Comparison of ENCODE assay signal across 8 cellular contexts in genomic region chr17:7204828-7205461, GRCh38. TPM values are rescaled to one million over a fixed set of nuclear protein-coding genes. Genes with fewer than 3 reads are reported as not detected.
DNase-seq lines count a peak whose midpoint lies in the region; ATAC-seq, FAIRE-seq and TF ChIP-seq lines count a peak whose summit lies in the region.

No MANE protein-coding gene starts in this region.

- peaks cover 25% of the 10 kb centered on the region for H3K36me3 Mint-ChIP-seq in neural progenitor cell

- H3K4me1 ChIP-seq in A549 (peaks cover 12% of the 10 kb centered on the region), NT2/D1 (ENCODE audit: insufficient read depth, insufficient read length) (peaks cover 8% of the 10 kb centered on the region), foreskin keratinocyte (no peaks in the 10 kb centered on the region), neural progenitor cell (peaks cover 36% of the 10 kb centered on the region)

- no peaks in the 10 kb centered on the region for H3K9me3 Mint-ChIP-seq in neural progenitor cell
- no peaks in the 10 kb centered on the region for H3K9me3 Mint-ChIP-seq in stimulated activated naive CD8-positive, alpha-beta T cell treated with anti-CD3 and anti-CD28 coated beads, Interleukin-15, amount 100 ng/mL, for 72 hours

- DNase-seq in A549 (ENCODE audit: low read depth in 1 of 2, low spot score in 1 of 2) (peak; percentile 94 to 98), NT2/D1 (ENCODE audit: low read depth, low spot score) (peak; percentile 85), foreskin keratinocyte (peak in 1 of 2 donors; percentile 58), neural progenitor cell (ENCODE audit: low spot score) (peak; percentile 99)
- peak; percentile 97 for DNase-seq in activated effector memory CD4-positive, alpha-beta T cell treated with anti-CD3 and anti-CD28 coated beads, Interleukin-2, amount 50 U/mL, for 16 hours
- DNase-seq in stimulated activated naive CD8-positive, alpha-beta T cell treated with anti-CD3 and anti-CD28 coated beads, Interleukin-15, amount 100 ng/mL, for 72 hours, result peak; percentile 94 to 97

- no peak for TF ChIP-seq EP300 in A549 (IDR thresholded peaks at IDR 0.05)

- H3K36me3 ChIP-seq in NT2/D1 (ENCODE audit: insufficient read depth, insufficient read length, low read length), result peaks cover 25% of the 10 kb centered on the region
- H3K36me3 ChIP-seq in neural progenitor cell, result peaks cover 11% of the 10 kb centered on the region

- no peak overlapping the region for H2AFZ ChIP-seq in neural progenitor cell (replicated peaks)

- TF ChIP-seq POLR2A in A549 (IDR thresholded peaks at IDR 0.05; ENCODE audit: low read length), result peak; percentile 59

- no peak for FAIRE-seq in A549 (lab: Jason Lieb, UNC)

- H3K27me3 Mint-ChIP-seq in neural progenitor cell (ENCODE audit: insufficient read depth, low read depth), result peaks cover 2% of the 10 kb centered on the region
- no peaks in the 10 kb centered on the region for H3K27me3 Mint-ChIP-seq in stimulated activated naive CD8-positive, alpha-beta T cell treated with anti-CD3 and anti-CD28 coated beads, Interleukin-15, amount 100 ng/mL, for 72 hours

- ATAC-seq in A549 (peak; percentile 87 to 91), GM18868 (IDR thresholded peaks at IDR 0.05; ENCODE audit: unreplicated experiment) (peak; percentile 82), HG03108 (IDR thresholded peaks at IDR 0.05; ENCODE audit: unreplicated experiment) (peak; percentile 71), foreskin keratinocyte (peak; percentile 79)
- ATAC-seq in stimulated activated naive CD8-positive, alpha-beta T cell treated with anti-CD3 and anti-CD28 coated beads, Interleukin-15, amount 100 ng/mL, for 72 hours, result peak; percentile 93

- H3K27ac ChIP-seq in A549, result peak overlapping the region; percentile 82 to 85
- H3K27ac ChIP-seq in foreskin keratinocyte, result peak overlapping the region; percentile 23
- H3K27ac ChIP-seq in neural progenitor cell, result no peak overlapping the region

- TF ChIP-seq CTCF in A549 (IDR thresholded peaks at IDR 0.05), result no peak
- TF ChIP-seq CTCF in foreskin keratinocyte (conservative IDR thresholded peaks at IDR 0.05), result no peak
- no peak for TF ChIP-seq CTCF in neural progenitor cell (IDR thresholded peaks at IDR 0.05)

- H3K27me3 ChIP-seq in NT2/D1 (ENCODE audit: insufficient read depth, insufficient read length) (no peaks in the 10 kb centered on the region), foreskin keratinocyte (no peaks in the 10 kb centered on the region), neural progenitor cell (no peaks in the 10 kb centered on the region)

- H3K4me3 ChIP-seq in A549, result peak overlapping the region; percentile 52
- peak overlapping the region; percentile 34 for H3K4me3 ChIP-seq in NT2/D1 (ENCODE audit: insufficient read length, low read depth)
- peak overlapping the region; percentile 58 for H3K4me3 ChIP-seq in neural progenitor cell

- H3K4me2 ChIP-seq in A549, result peak overlapping the region; percentile 84
- peak overlapping the region; percentile 76 for H3K4me2 ChIP-seq in neural progenitor cell

- H3K4me1 Mint-ChIP-seq in neural progenitor cell, result peaks cover 59% of the 10 kb centered on the region
- H3K4me1 Mint-ChIP-seq in stimulated activated naive CD8-positive, alpha-beta T cell treated with anti-CD3 and anti-CD28 coated beads, Interleukin-15, amount 100 ng/mL, for 72 hours, result peaks cover 40% of the 10 kb centered on the region

- POLR2A ChIA-PET in A549 (lab: Yijun Ruan, JAX), result no interaction called here

- H3K4me3 Mint-ChIP-seq in neural progenitor cell, result peak overlapping the region; percentile 78
- peak overlapping the region; percentile 85 to 86 for H3K4me3 Mint-ChIP-seq in stimulated activated naive CD8-positive, alpha-beta T cell treated with anti-CD3 and anti-CD28 coated beads, Interleukin-15, amount 100 ng/mL, for 72 hours

- H4K20me1 ChIP-seq in neural progenitor cell (ENCODE audit: low read depth), result peaks cover 29% of the 10 kb centered on the region

- no peak for TF ChIP-seq RAD21 in A549 (conservative IDR thresholded peaks at IDR 0.05 in 1 of 2, IDR thresholded peaks at IDR 0.05 in 1 of 2)

- H3F3A ChIP-seq in neural progenitor cell (ENCODE audit: low read depth), result peaks cover 35% of the 10 kb centered on the region

- CTCF ChIA-PET in A549 (lab: Yijun Ruan, JAX), result interaction anchor here (2.0 to 2.8 kb wide), 2 partner anchors 9 to 160 kb away, joined by 9 to 10 read pairs; no protein-coding TSS in a partner anchor

- H3K9ac ChIP-seq in NT2/D1 (ENCODE audit: insufficient read length, low read depth) (peak overlapping the region; percentile 32), neural progenitor cell (no peak overlapping the region)

- WGBS in A549 (ENCODE audit: missing lambda C conversion rate), result 1% methylated on average over 34 of the region's 34 CpGs

- peaks cover 48% of the 10 kb centered on the region for H3K79me2 ChIP-seq in neural progenitor cell (ENCODE audit: low read depth)

- peak overlapping the region; percentile 48 for H3K27ac Mint-ChIP-seq in neural progenitor cell
- H3K27ac Mint-ChIP-seq in stimulated activated naive CD8-positive, alpha-beta T cell treated with anti-CD3 and anti-CD28 coated beads, Interleukin-15, amount 100 ng/mL, for 72 hours, result peak overlapping the region; percentile 77 to 90

- H3K9me3 ChIP-seq in A549 (no peaks in the 10 kb centered on the region), NT2/D1 (ENCODE audit: insufficient read depth, low read length) (no peaks in the 10 kb centered on the region), neural progenitor cell (ENCODE audit: low read depth) (no peaks in the 10 kb centered on the region)

TF ChIP-seq in A549, 52 proteins besides CTCF, POLR2A, EP300 and RAD21 (continues in another document):
- TF ChIP-seq FOSB (CRISPR knock-in tag; IDR thresholded peaks at IDR 0.05) (no peak), USF2 (IDR thresholded peaks at IDR 0.05) (no peak), ATOH8 (CRISPR knock-in tag; IDR thresholded peaks at IDR 0.05; ENCODE audit: low read depth) (no peak), GATA3 (IDR thresholded peaks at IDR 0.05; ENCODE audit: borderline replicate concordance) (no peak)

RNA-seq across cellular contexts. Expression of gene DLG4, which starts 14.7 kb away (rescaled TPM):
- polyA plus RNA-seq in A549 (2011; rRNA removed) (8.3 and 9.2 TPM in 2 replicates), A549 (2017; fragmentation: RNase III; extraction: RNeasy Plus Mini Kit Qiagen cat#74134 plus additional on column Dnase treatment) (16.1 to 22.6 TPM (median 21.3 TPM) in 3 replicates), foreskin keratinocyte (6.2 and 6.4 TPM in 2 replicates)
- polyA plus RNA-seq in A549 (2012; cell fraction: cytosol; rRNA removed), result 10.9 and 12.1 TPM in 2 replicates
- 29.1 and 29.3 TPM in 2 replicates for polyA plus RNA-seq in A549 (2012; cell fraction: nucleus; rRNA removed)
- polyA minus RNA-seq in A549 (2011; rRNA and poly(A)+ RNA removed), result 10.5 and 12.4 TPM in 2 replicates
- total RNA-seq in foreskin keratinocyte (7.3 and 7.7 TPM in 2 replicates), neural progenitor cell (ENCODE audit: low replicate concordance) (23.5 and 50.5 TPM in 2 replicates)

RNA-seq across cellular contexts. Expression of gene ACADVL, which starts 14.8 kb away (rescaled TPM):
- 238 and 288 TPM in 2 replicates for polyA plus RNA-seq in A549 (2011; rRNA removed)
- polyA plus RNA-seq in A549 (2012; cell fraction: cytosol; rRNA removed), result 382 and 426 TPM in 2 replicates
- polyA plus RNA-seq in A549 (2012; cell fraction: nucleus; rRNA removed), result 3,030 and 3,491 TPM in 2 replicates
- polyA plus RNA-seq in A549 (2017; fragmentation: RNase III; extraction: RNeasy Plus Mini Kit Qiagen cat#74134 plus additional on column Dnase treatment), result 392 to 429 TPM (median 425 TPM) in 3 replicates
- polyA minus RNA-seq in A549 (2011; rRNA and poly(A)+ RNA removed), result 239 and 248 TPM in 2 replicates
- 232 and 285 TPM in 2 replicates for total RNA-seq in foreskin keratinocyte
- polyA plus RNA-seq in foreskin keratinocyte, result 223 and 266 TPM in 2 replicates
- total RNA-seq in neural progenitor cell (ENCODE audit: low replicate concordance), result 86.7 and 194 TPM in 2 replicates

RNA-seq across cellular contexts. Expression of gene ASGR1, which starts 25.8 kb away (rescaled TPM):
- polyA plus RNA-seq in A549 (2011; rRNA removed) (2.6 and 3.4 TPM in 2 replicates), A549 (2017; fragmentation: RNase III; extraction: RNeasy Plus Mini Kit Qiagen cat#74134 plus additional on column Dnase treatment) (1.0 to 1.6 TPM (median 1.6 TPM) in 3 replicates), foreskin keratinocyte (0.28 and 0.46 TPM in 2 replicates)
- polyA plus RNA-seq in A549 (2012; cell fraction: cytosol; rRNA removed), result 1.2 and 1.6 TPM in 2 replicates
- 6.4 and 7.0 TPM in 2 replicates for polyA plus RNA-seq in A549 (2012; cell fraction: nucleus; rRNA removed)
- polyA minus RNA-seq in A549 (2011; rRNA and poly(A)+ RNA removed), result 2.1 TPM in 2 replicates
- total RNA-seq in foreskin keratinocyte (0.14 and 0.21 TPM in 2 replicates), neural progenitor cell (ENCODE audit: low replicate concordance) (3.1 and 4.4 TPM in 2 replicates)

RNA-seq across cellular contexts. Expression of gene DVL2, which starts 29.4 kb away (rescaled TPM):
- polyA plus RNA-seq in A549 (2011; rRNA removed) (5.7 and 9.6 TPM in 2 replicates), A549 (2017; fragmentation: RNase III; extraction: RNeasy Plus Mini Kit Qiagen cat#74134 plus additional on column Dnase treatment) (30.7 to 40.4 TPM (median 37.7 TPM) in 3 replicates), foreskin keratinocyte (28.0 and 31.2 TPM in 2 replicates)
- 6.5 and 9.2 TPM in 2 replicates for polyA plus RNA-seq in A549 (2012; cell fraction: cytosol; rRNA removed)
- 13.8 and 22.3 TPM in 2 replicates for polyA plus RNA-seq in A549 (2012; cell fraction: nucleus; rRNA removed)
- 27.8 and 36.3 TPM in 2 replicates for polyA minus RNA-seq in A549 (2011; rRNA and poly(A)+ RNA removed)
- total RNA-seq in foreskin keratinocyte (41.5 and 45.0 TPM in 2 replicates), neural progenitor cell (ENCODE audit: low replicate concordance) (43.9 and 113 TPM in 2 replicates)

RNA-seq across cellular contexts. Expression of gene PHF23, which starts 34.3 kb away (rescaled TPM):
- polyA plus RNA-seq in A549 (2011; rRNA removed) (52.1 and 61.2 TPM in 2 replicates), A549 (2017; fragmentation: RNase III; extraction: RNeasy Plus Mini Kit Qiagen cat#74134 plus additional on column Dnase treatment) (70.9 to 80.2 TPM (median 79.1 TPM) in 3 replicates), foreskin keratinocyte (55.9 and 56.8 TPM in 2 replicates)
- 43.2 and 48.2 TPM in 2 replicates for polyA plus RNA-seq in A549 (2012; cell fraction: cytosol; rRNA removed)
- polyA plus RNA-seq in A549 (2012; cell fraction: nucleus; rRNA removed), result 28.6 and 32.6 TPM in 2 replicates
- polyA minus RNA-seq in A549 (2011; rRNA and poly(A)+ RNA removed), result 66.5 and 74.4 TPM in 2 replicates
- total RNA-seq in foreskin keratinocyte (49.1 and 51.2 TPM in 2 replicates), neural progenitor cell (ENCODE audit: low replicate concordance) (31.6 and 59.1 TPM in 2 replicates)
